In the genomic region with DNA sequence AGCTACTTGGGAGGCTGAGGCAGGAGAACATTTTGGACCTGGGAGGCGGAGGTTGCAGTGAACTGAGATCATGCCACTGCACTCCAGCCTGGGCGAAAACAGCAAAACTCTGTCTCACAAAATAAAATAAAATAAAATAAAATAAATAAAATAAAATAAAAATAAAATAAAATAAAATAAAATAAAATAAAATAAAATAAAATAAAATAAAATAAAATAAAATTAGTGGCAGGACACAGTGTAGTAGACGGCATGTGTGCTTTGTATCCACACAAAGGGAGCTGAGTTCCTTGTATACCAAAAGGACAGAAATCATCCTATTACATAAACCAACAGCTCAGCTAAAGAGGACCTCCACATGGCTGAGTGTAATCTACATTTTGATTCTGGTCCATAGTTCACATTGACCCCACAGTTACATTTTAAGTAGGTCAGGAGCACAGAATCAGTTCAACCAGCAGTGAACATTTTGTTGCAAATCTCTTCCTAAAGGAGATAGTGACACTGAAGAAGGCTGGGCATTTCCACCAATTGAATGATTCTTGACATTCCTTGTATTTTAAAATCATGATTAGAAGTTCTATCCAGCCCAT, we compare ENCODE assay signal across 34 cellular contexts.
"Had no signal": no experiment of that assay in that cellular context is flagged by ENCODE, and none has a peak within 500 bp of the region (broad histone marks: within the 10 kb centered on the region; RNA-seq: fewer than 3 reads in every experiment).

No MANE protein-coding gene starts in this region.

- H3K9me3 ChIP-seq: adrenal gland, body of pancreas, breast epithelium, MG63, Peyer's patch had no signal

- H3K27me3 ChIP-seq: adrenal gland, body of pancreas, breast epithelium, MG63, Peyer's patch had no signal

- H3K4me3 ChIP-seq: adrenal gland, body of pancreas, breast epithelium, MG63, Peyer's patch had no signal

- H3K27ac ChIP-seq: body of pancreas, breast epithelium, Peyer's patch, WERI-Rb-1 had no signal

- H3K4me3 Mint-ChIP-seq: activated CD4-positive, alpha-beta T cell treated with anti-CD3 and anti-CD28 coated beads, Interleukin-2, amount 10 ng/mL, durations not matched to agents 24 days and 14 days; activated CD8-positive, alpha-beta T cell treated with anti-CD3 and anti-CD28 coated beads, Interleukin-2, amount 10 ng/mL, durations not matched to agents 7 days and 5 days; activated naive CD4-positive, alpha-beta T cell treated with anti-CD3 and anti-CD28 coated beads for 36 hours; activated T-cell treated with anti-CD3 and anti-CD28 coated beads, Interleukin-2, amount 50 U/mL, for 24 hours had no signal

- H3K27ac Mint-ChIP-seq: activated CD4-positive, alpha-beta T cell treated with anti-CD3 and anti-CD28 coated beads, Interleukin-2, amount 10 ng/mL, durations not matched to agents 24 days and 14 days; activated CD8-positive, alpha-beta T cell treated with anti-CD3 and anti-CD28 coated beads, Interleukin-2, amount 10 ng/mL, durations not matched to agents 7 days and 5 days; activated naive CD4-positive, alpha-beta T cell treated with anti-CD3 and anti-CD28 coated beads for 36 hours; activated naive CD4-positive, alpha-beta T cell treated with anti-CD3 and anti-CD28 coated beads, Interleukin-2, amount 50 U/mL, for 72 hours; activated T-cell treated with anti-CD3 and anti-CD28 coated beads, Interleukin-2, amount 50 U/mL, for 24 hours; activated T-helper 2 cell treated with anti-CD3 and anti-CD28 coated beads, Interferon-gamma antibody, Interleukin-2, Interleukin-4, amounts not matched to agents 10 μg/mL and 5 μg/mL and 100 μg/mL, durations not matched to agents 14 hours and 24 hours and 36 hours had no signal

- FAIRE-seq: astrocyte had no signal

- H3K36me3 ChIP-seq: breast epithelium, WERI-Rb-1 had no signal

- H3K27me3 Mint-ChIP-seq: activated CD4-positive, alpha-beta T cell treated with anti-CD3 and anti-CD28 coated beads, Interleukin-2, amount 10 ng/mL, durations not matched to agents 24 days and 14 days; activated T-cell treated with anti-CD3 and anti-CD28 coated beads, Interleukin-2, amount 50 U/mL, for 24 hours had no signal

- ATAC-seq: activated CD8-positive, alpha-beta T cell treated with anti-CD3 and anti-CD28 coated beads, Interleukin-2, amount 10 ng/mL, durations not matched to agents 7 days and 5 days; activated naive CD4-positive, alpha-beta T cell treated with anti-CD3 and anti-CD28 coated beads, Interleukin-2, amount 50 U/mL, for 72 hours; body of pancreas; PC-3 had no signal

- H3K9me3 Mint-ChIP-seq: activated CD4-positive, alpha-beta T cell treated with anti-CD3 and anti-CD28 coated beads, Interleukin-2, amount 10 ng/mL, durations not matched to agents 24 days and 14 days; activated naive CD4-positive, alpha-beta T cell treated with anti-CD3 and anti-CD28 coated beads for 36 hours; activated naive CD4-positive, alpha-beta T cell treated with anti-CD3 and anti-CD28 coated beads, Interleukin-2, amount 50 U/mL, for 72 hours; activated T-cell treated with anti-CD3 and anti-CD28 coated beads, Interleukin-2, amount 50 U/mL, for 24 hours; activated T-helper 2 cell treated with anti-CD3 and anti-CD28 coated beads, Interferon-gamma antibody, Interleukin-2, Interleukin-4, amounts not matched to agents 10 μg/mL and 5 μg/mL and 100 μg/mL, durations not matched to agents 14 hours and 24 hours and 36 hours had no signal

- H3K4me1 ChIP-seq: breast epithelium had no signal

- DNase-seq: activated CD4-positive, alpha-beta T cell treated with anti-CD3 and anti-CD28 coated beads, Interleukin-2, amount 10 ng/mL, durations not matched to agents 24 days and 14 days; activated CD4-positive, alpha-beta T cell treated with anti-CD3 and anti-CD28 coated beads, Interleukin-2, amount 50 U/mL, for 4 hours; activated CD8-positive, alpha-beta T cell treated with anti-CD3 and anti-CD28 coated beads, Interleukin-2, amount 10 ng/mL, durations not matched to agents 7 days and 5 days; activated gamma-delta T cell; activated naive CD4-positive, alpha-beta T cell treated with anti-CD3 and anti-CD28 coated beads for 36 hours; activated T-cell treated with anti-CD3 and anti-CD28 coated beads, Interleukin-2, amount 50 U/mL, for 24 hours; body of pancreas; Kasumi-1; KG1; MG63; NCI-H1092; NCI-H1436 treated with DMSO at 0.1 percent for 48 hours; NCI-H1694 treated with DMSO at 0.1 percent for 48 hours; NCI-H2029; NCI-H2107; NCI-H2171; NCI-H510A; NCI-H526; NCI-H748 treated with DMSO at 0.1 percent for 48 hours; NK-92 treated with Interleukin-12 subunit alpha and Interleukin-12 subunit beta, amount 100 ng/mL, for 24 hours; PC-3; Peyer's patch; RPMI8226; SIG-M5; SW 1271; T-helper 1 cell; T-helper 2 cell; T-helper 9 cell; WERI-Rb-1 had no signal
